Comparison of ENCODE assay signal across 9 cellular contexts in genomic region chr9:693460-694390, GRCh38.
DNase-seq lines count a peak whose midpoint lies in the region; ATAC-seq, FAIRE-seq and TF ChIP-seq lines count a peak whose summit lies in the region.
"Had no signal": no experiment of that assay in that cellular context is flagged by ENCODE, and none has a peak within 500 bp of the region (broad histone marks: within the 10 kb centered on the region; RNA-seq: fewer than 3 reads in every experiment).

No MANE protein-coding gene starts in this region.

- H4K20me1 ChIP-seq in neural progenitor cell (ENCODE audit: low read depth), result no peaks in the 10 kb centered on the region

- H3K9me3 ChIP-seq in A549 (no peaks in the 10 kb centered on the region), RWPE2 (ENCODE audit: severe bottlenecking) (no peaks in the 10 kb centered on the region), neural progenitor cell (ENCODE audit: low read depth) (no peaks in the 10 kb centered on the region)

- peak overlapping the region; percentile 15 for H3K4me3 Mint-ChIP-seq in neural progenitor cell

- TF ChIP-seq EP300 in A549 (IDR thresholded peaks at IDR 0.05), result no peak

- H3K4me2 ChIP-seq in A549 (peak overlapping the region; percentile 74), neural progenitor cell (peak overlapping the region; percentile 58)

- WGBS in A549 (ENCODE audit: missing lambda C conversion rate), result 16% methylated on average over 6 of the region's 6 CpGs

- peaks cover 4% of the 10 kb centered on the region for H3F3A ChIP-seq in neural progenitor cell (ENCODE audit: low read depth)

- no peak overlapping the region for H3K9ac ChIP-seq in neural progenitor cell

- H3K36me3 Mint-ChIP-seq in neural progenitor cell, result peaks cover 2% of the 10 kb centered on the region

- ATAC-seq in A549 (peak in 1 of 2 experiments; percentile 27; a peak in 3 of 6 replicates), RWPE2 (ENCODE audit: low read depth) (no peak)

- H3K4me1 ChIP-seq in A549, result peaks cover 63% of the 10 kb centered on the region
- H3K4me1 ChIP-seq in RWPE2 (ENCODE audit: insufficient read depth, poor library complexity, severe bottlenecking), result peaks cover 63% of the 10 kb centered on the region
- H3K4me1 ChIP-seq in neural progenitor cell, result peaks cover 31% of the 10 kb centered on the region

- no peak for TF ChIP-seq POLR2A in A549 (IDR thresholded peaks at IDR 0.05; ENCODE audit: low read length)

- peak overlapping the region; percentile 78 to 82 for H3K27ac ChIP-seq in A549
- H3K27ac ChIP-seq in RWPE2 (ENCODE audit: poor library complexity, severe bottlenecking), result peak overlapping the region; percentile 99
- peak overlapping the region; percentile 24 for H3K27ac ChIP-seq in neural progenitor cell

- CTCF ChIA-PET in A549 (lab: Yijun Ruan, JAX), result interaction anchor here (0.7 to 2.5 kb wide), 16 partner anchors 9 to 344 kb away, joined by 3 to 14 read pairs (median 3); no protein-coding TSS in a partner anchor

- H3K9me3 Mint-ChIP-seq in neural progenitor cell, result no peaks in the 10 kb centered on the region

- peak overlapping the region; percentile 78 for H3K27ac Mint-ChIP-seq in neural progenitor cell

- no peak for TF ChIP-seq RAD21 in A549 (conservative IDR thresholded peaks at IDR 0.05 in 1 of 2, IDR thresholded peaks at IDR 0.05 in 1 of 2)

- DNase-seq in A549 (ENCODE audit: low read depth in 1 of 2, low spot score in 1 of 2) (no peak), RWPE2 (ENCODE audit: low spot score) (no peak), fibroblast of mammary gland (ENCODE audit: low read depth) (peak; percentile 83), neural progenitor cell (ENCODE audit: low spot score) (no peak), Kasumi-1 (lab: John Stamatoyannopoulos, UW) (no peak), SW 1271 (lab: John Stamatoyannopoulos, UW) (no peak), SHP77 (lab: John Stamatoyannopoulos, UW) (no peak)
- no peak for DNase-seq in activated CD4-positive, alpha-beta T cell treated with anti-CD3 and anti-CD28 coated beads, Interleukin-2, amount 50 U/mL, for 1 hour
- DNase-seq: COR-L47 had no signal

- POLR2A ChIA-PET in A549 (lab: Yijun Ruan, JAX), result interaction anchor here (1.7 to 2.0 kb wide), 2 partner anchors 9 to 16 kb away, joined by 4 to 7 read pairs; no protein-coding TSS in a partner anchor

- no peak for TF ChIP-seq CTCF in A549 (IDR thresholded peaks at IDR 0.05)
- no peak for TF ChIP-seq CTCF in RWPE2 (IDR thresholded peaks at IDR 0.05; ENCODE audit: poor library complexity, severe bottlenecking)
- no peak for TF ChIP-seq CTCF in fibroblast of mammary gland (conservative IDR thresholded peaks at IDR 0.05; ENCODE audit: control insufficient read depth, insufficient read depth, low read depth, low read length)
- TF ChIP-seq CTCF in neural progenitor cell (IDR thresholded peaks at IDR 0.05), result no peak

- H3K4me1 Mint-ChIP-seq in neural progenitor cell, result peaks cover 58% of the 10 kb centered on the region

- H3K36me3 ChIP-seq in RWPE2 (ENCODE audit: low read depth) (peaks cover 25% of the 10 kb centered on the region), neural progenitor cell (no peaks in the 10 kb centered on the region)

- H2AFZ ChIP-seq in neural progenitor cell (replicated peaks), result peak overlapping the region; percentile 92

- H3K4me3 ChIP-seq in A549 (peak overlapping the region; percentile 16; the same call in 1 of the 3 replicates), RWPE2 (ENCODE audit: severe bottlenecking) (no peak overlapping the region), fibroblast of mammary gland (ENCODE audit: control insufficient read depth, low read depth, low read length) (peak overlapping the region; percentile 25), neural progenitor cell (no peak overlapping the region)

- FAIRE-seq in A549 (lab: Jason Lieb, UNC), result no peak

- H3K27me3 Mint-ChIP-seq in neural progenitor cell (ENCODE audit: insufficient read depth, low read depth), result no peaks in the 10 kb centered on the region

- H3K79me2 ChIP-seq in neural progenitor cell (ENCODE audit: low read depth), result no peaks in the 10 kb centered on the region

- H3K27me3 ChIP-seq in RWPE2 (ENCODE audit: insufficient read depth, poor library complexity, severe bottlenecking) (no peaks in the 10 kb centered on the region), neural progenitor cell (no peaks in the 10 kb centered on the region)

TF ChIP-seq in A549, 52 proteins besides CTCF, POLR2A, EP300 and RAD21:
- TF ChIP-seq ZFP36 (IDR thresholded peaks at IDR 0.05; ENCODE audit: borderline replicate concordance, partially characterized antibody) (no peak), TP53 (CRISPR knock-in tag; IDR thresholded peaks at IDR 0.05) (no peak), BCL3 (IDR thresholded peaks at IDR 0.05) (no peak), GATA3 (IDR thresholded peaks at IDR 0.05; ENCODE audit: borderline replicate concordance) (no peak), HES2 (IDR thresholded peaks at IDR 0.05) (no peak), KDM5A (IDR thresholded peaks at IDR 0.05) (no peak)

Comparison
In these comparisons a context has a peak if more than half of its experiments do, and no peak if none do; other contexts are left out.
1. H3K27ac ChIP-seq: peak in every context shown above with its lines; median percentile 99 in RWPE2; 80 in A549; 24 in neural progenitor cell.
2. H3K4me3 ChIP-seq: peak in A549 (single experiment) and fibroblast of mammary gland (single experiment); none in RWPE2 (single experiment) and neural progenitor cell (single experiment).